In genomic region chrX:39261446-39262147, GRCh38 we compare ENCODE assay signal across 8 cellular contexts.
A peak's percentile ranks its signal among the peaks of the same experiment; 100 is the strongest.
DNase-seq lines count a peak whose midpoint lies in the region; ATAC-seq and TF ChIP-seq lines count a peak whose summit lies in the region.

No MANE protein-coding gene starts in this region.

- TF ChIP-seq EP300 in esophagus muscularis mucosa (IDR thresholded peaks at IDR 0.05) = no peak

- TF ChIP-seq CTCF in left ventricle myocardium inferior (IDR thresholded peaks at IDR 0.05; ENCODE audit: borderline replicate concordance) (peak; percentile 63), LNCaP clone FGC (IDR thresholded peaks at IDR 0.05; ENCODE audit: control insufficient read depth, extremely low read depth, insufficient read depth) (peak; percentile 54), esophagus muscularis mucosa (IDR thresholded peaks at IDR 0.05) (peak; percentile 25 to 44 (median 26)), parathyroid adenoma (IDR thresholded peaks at IDR 0.05) (peak; percentile 28)

- no peaks in the 10 kb centered on the region for H3K4me1 ChIP-seq in left ventricle myocardium inferior
- H3K4me1 ChIP-seq in esophagus muscularis mucosa = peaks cover 0 to 4% (median 0%) of the 10 kb centered on the region in 4 donors
- no peaks in the 10 kb centered on the region for H3K4me1 ChIP-seq in parathyroid adenoma

- DNase-seq in left ventricle myocardium inferior = no peak
- no peak for DNase-seq in left cardiac atrium
- DNase-seq in LNCaP clone FGC (ENCODE audit: low read depth) = no peak
- peak; percentile 2 for DNase-seq in SKM-1 (lab: John Stamatoyannopoulos, UW; ENCODE audit: unreplicated experiment)
- no peak for DNase-seq in esophagus muscularis mucosa (ENCODE audit: extremely low spot score)

- no peak overlapping the region for H3K4me2 ChIP-seq in parathyroid adenoma (ENCODE audit: low read length)

- ATAC-seq in left cardiac atrium (no peak), HG02678 (IDR thresholded peaks at IDR 0.05; ENCODE audit: unreplicated experiment) (no peak), GM18861 (IDR thresholded peaks at IDR 0.05; ENCODE audit: unreplicated experiment) (no peak)

- intact Hi-C loops in left ventricle myocardium inferior (cut with micrococcal nuclease) = no loop called here
- intact Hi-C loops in left cardiac atrium (cut with DNase I) = loop anchor here in 1 of 2 donors (10.0 kb wide), 2 partner anchors 183 to 463 kb away; no protein-coding TSS in a partner anchor
- intact Hi-C loops in esophagus muscularis mucosa (cut with DNase I) = no loop called here

- H3K27me3 ChIP-seq in left ventricle myocardium inferior (ENCODE audit: low read depth) = no peaks in the 10 kb centered on the region
- H3K27me3 ChIP-seq in esophagus muscularis mucosa = no peaks in the 10 kb centered on the region
- no peaks in the 10 kb centered on the region for H3K27me3 ChIP-seq in parathyroid adenoma (ENCODE audit: control insufficient read depth, insufficient read depth, low read length)

- TF ChIP-seq POLR2A in esophagus muscularis mucosa (IDR thresholded peaks at IDR 0.05; ENCODE audit: low read depth) = no peak

- no peak overlapping the region for H3K9ac ChIP-seq in parathyroid adenoma

- WGBS in esophagus muscularis mucosa = 45% methylated on average over 1 of the region's 1 CpG

- no peaks in the 10 kb centered on the region for H3K36me3 ChIP-seq in left ventricle myocardium inferior
- H3K36me3 ChIP-seq in esophagus muscularis mucosa = no peaks in the 10 kb centered on the region
- H3K36me3 ChIP-seq in parathyroid adenoma (ENCODE audit: control insufficient read depth, insufficient read depth, low read length) = no peaks in the 10 kb centered on the region

- H3K4me3 ChIP-seq in left ventricle myocardium inferior (no peak overlapping the region), LNCaP clone FGC (ENCODE audit: low read depth, low read length) (no peak overlapping the region), esophagus muscularis mucosa (no peak overlapping the region), parathyroid adenoma (ENCODE audit: low read depth, low read length) (no peak overlapping the region)

- H3K27ac ChIP-seq in left ventricle myocardium inferior (replicated peaks) = no peak overlapping the region
- H3K27ac ChIP-seq in esophagus muscularis mucosa (replicated peaks in 1 of 4) = no peak overlapping the region
- H3K27ac ChIP-seq in parathyroid adenoma = no peak overlapping the region

- H3K79me2 ChIP-seq in parathyroid adenoma = no peaks in the 10 kb centered on the region

- H3K9me3 ChIP-seq in left ventricle myocardium inferior (replicated peaks) = no peaks in the 10 kb centered on the region
- H3K9me3 ChIP-seq in esophagus muscularis mucosa = no peaks in the 10 kb centered on the region
- H3K9me3 ChIP-seq in parathyroid adenoma (ENCODE audit: control insufficient read depth, low read length) = no peaks in the 10 kb centered on the region

- H2AFZ ChIP-seq in parathyroid adenoma = no peak overlapping the region
